12 cellular contexts compared by ENCODE assay signal in genomic region chr16:75340715-75341500, GRCh38.
DNase-seq lines count a peak whose midpoint lies in the region; ATAC-seq, FAIRE-seq and TF ChIP-seq lines count a peak whose summit lies in the region.
"Had no signal": no experiment of that assay in that cellular context is flagged by ENCODE, and none has a peak within 500 bp of the region (broad histone marks: within the 10 kb centered on the region; RNA-seq: fewer than 3 reads in every experiment).

No MANE protein-coding gene starts in this region.

- H3K4me1 ChIP-seq in Panc1 (ENCODE audit: control insufficient read depth, insufficient read depth, low read length), result peaks cover 33% of the 10 kb centered on the region

- TF ChIP-seq CTCF in Panc1 (IDR thresholded peaks at IDR 0.05) (no peak), fibroblast of pulmonary artery (IDR thresholded peaks at IDR 0.05; ENCODE audit: low read length, missing control alignments) (no peak), nephron progenitor cell (IDR thresholded peaks at IDR 0.05) (no peak), D721Med (IDR thresholded peaks at IDR 0.05; ENCODE audit: insufficient read depth, missing control alignments) (no peak)

- no peak for FAIRE-seq in D721Med (lab: Jason Lieb, UNC)
- FAIRE-seq: GM19239 had no signal

- H3K27me3 Mint-ChIP-seq in nephron progenitor cell (ENCODE audit: low read depth, poor library complexity), result no peaks in the 10 kb centered on the region
- H3K27me3 Mint-ChIP-seq: activated naive CD8-positive, alpha-beta T cell treated with anti-CD3 and anti-CD28 coated beads, Interleukin-2, amount 10 ng/mL, durations not matched to agents 7 days and 5 days had no signal

- POLR2A ChIA-PET in Panc1 (lab: Charles Lee), result interaction anchor here (0.6 kb wide), 1 partner anchor 356 kb away, joined by 3 read pairs; the partner anchor contains the start of gene WDR59

- CTCF ChIA-PET in Panc1 (lab: Charles Lee), result no interaction called here

- peak overlapping the region; percentile 46 for H3K27ac ChIP-seq in Panc1 (ENCODE audit: low read length)
- H3K27ac ChIP-seq: upper lobe of right lung had no signal

- peaks cover 94% of the 10 kb centered on the region for H3K4me1 Mint-ChIP-seq in nephron progenitor cell
- H3K4me1 Mint-ChIP-seq: B cell had no signal

- DNase-seq in AG08395 (ENCODE audit: low spot score) (peak; percentile 46), Panc1 (ENCODE audit: low read depth, low spot score) (no peak), fibroblast of pulmonary artery (ENCODE audit: low read depth) (peak; percentile 51), nephron progenitor cell (no peak), NCI-H1417 (lab: John Stamatoyannopoulos, UW) (no peak), hippocampal formation (lab: John Stamatoyannopoulos, UW) (no peak), D721Med (ENCODE audit: insufficient read length, low spot score) (no peak)
- no peak for DNase-seq in stimulated activated CD4-positive, alpha-beta T cell treated with anti-CD3 and anti-CD28 coated beads, Interleukin-12 subunit alpha, Interleukin-12 subunit beta, amount 100 ng/mL, for 4 hours
- DNase-seq: activated naive CD8-positive, alpha-beta T cell treated with anti-CD3 and anti-CD28 coated beads, Interleukin-2, amount 10 ng/mL, durations not matched to agents 7 days and 5 days; upper lobe of right lung had no signal

- no peaks in the 10 kb centered on the region for H3K9me3 ChIP-seq in Panc1 (ENCODE audit: control insufficient read depth, insufficient read depth, low read depth, low read length)
- H3K9me3 ChIP-seq: upper lobe of right lung had no signal

- no peaks in the 10 kb centered on the region for H3K27me3 ChIP-seq in Panc1 (ENCODE audit: control insufficient read depth, insufficient read depth, low read length)
- H3K27me3 ChIP-seq: upper lobe of right lung had no signal

- intact Hi-C loops in Panc1 (cut with micrococcal nuclease; ENCODE audit: unreplicated experiment), result no loop called here

- no peak for ATAC-seq in Panc1
- ATAC-seq: upper lobe of right lung had no signal

- no TSS peak for BruUV-seq in Panc1 (replicated peaks; lab: Mats Ljungman, UMichigan)

- H3K4me3 Mint-ChIP-seq in nephron progenitor cell, result peak overlapping the region; percentile 29
- H3K4me3 Mint-ChIP-seq: activated naive CD8-positive, alpha-beta T cell treated with anti-CD3 and anti-CD28 coated beads, Interleukin-2, amount 10 ng/mL, durations not matched to agents 7 days and 5 days; B cell had no signal

- H3K9me3 Mint-ChIP-seq in nephron progenitor cell, result peaks cover 3% of the 10 kb centered on the region

- no peak overlapping the region for H3K4me3 ChIP-seq in Panc1 (ENCODE audit: low read depth in 2 of 2, low read length in 2 of 2)
- H3K4me3 ChIP-seq in fibroblast of pulmonary artery (replicated peaks; ENCODE audit: low read depth, low read length), result no peak overlapping the region
- H3K4me3 ChIP-seq: upper lobe of right lung had no signal

- peaks cover 46% of the 10 kb centered on the region for H3K36me3 Mint-ChIP-seq in nephron progenitor cell (ENCODE audit: low read depth)

- peak overlapping the region; percentile 89 for H3K27ac Mint-ChIP-seq in nephron progenitor cell
- H3K27ac Mint-ChIP-seq: activated naive CD8-positive, alpha-beta T cell treated with anti-CD3 and anti-CD28 coated beads, Interleukin-2, amount 10 ng/mL, durations not matched to agents 7 days and 5 days; B cell had no signal

- H3K36me3 ChIP-seq in Panc1 (ENCODE audit: control insufficient read depth, insufficient read depth, low read length), result no peaks in the 10 kb centered on the region
- H3K36me3 ChIP-seq: upper lobe of right lung had no signal

- in situ Hi-C loops in Panc1 (cut with HindIII; ENCODE audit: low pct_unique_long_range_greater_than_20kb, low sequenced_read_pairs), result no loop called here

Comparison
In these comparisons a context has a peak if more than half of its experiments do, and no peak if none do; other contexts are left out.
1. DNase-seq: peak in AG08395 (single experiment) and fibroblast of pulmonary artery (single experiment); none in Panc1 (single experiment), nephron progenitor cell (single experiment), NCI-H1417 (0 of 3), stimulated activated CD4-positive, alpha-beta T cell treated with anti-CD3 and anti-CD28 coated beads, Interleukin-12 subunit alpha, Interleukin-12 subunit beta, amount 100 ng/mL, for 4 hours (single experiment), hippocampal formation (0 of 2) and D721Med (single experiment).